Comparison of ENCODE assay signal across 13 cellular contexts in genomic region chr6:17831135-17831534, GRCh38.
A peak's percentile ranks its signal among the peaks of the same experiment; 100 is the strongest.
DNase-seq lines count a peak whose midpoint lies in the region; ATAC-seq and TF ChIP-seq lines count a peak whose summit lies in the region.
"Had no signal": no experiment of that assay in that cellular context is flagged by ENCODE, and none has a peak within 500 bp of the region (broad histone marks: within the 10 kb centered on the region; RNA-seq: fewer than 3 reads in every experiment).

No MANE protein-coding gene starts in this region.

- H3K4me3 Mint-ChIP-seq in endodermal cell = no peak overlapping the region
- no peak overlapping the region for H3K4me3 Mint-ChIP-seq in memory B cell
- no peak overlapping the region for H3K4me3 Mint-ChIP-seq in H9
- H3K4me3 Mint-ChIP-seq: naive B cell had no signal

- no peak overlapping the region for H4K5ac ChIP-seq in IMR-90 (ENCODE audit: low read depth, low read length)
- no peak overlapping the region for H4K5ac ChIP-seq in H9 (ENCODE audit: insufficient read length, low read depth, low read length)

- H3K4ac ChIP-seq in IMR-90 (ENCODE audit: low read depth, low read length) = no peak overlapping the region
- H3K4ac ChIP-seq in H9 (ENCODE audit: low read depth, low read length) = no peak overlapping the region

- H2AK5ac ChIP-seq in IMR-90 (ENCODE audit: low read depth, low read length) (peak overlapping the region; percentile 51; the same call in 1 of the 2 replicates), H9 (ENCODE audit: insufficient read length, low read length) (no peak overlapping the region)

- no peak overlapping the region for H2AK9ac ChIP-seq in IMR-90 (replicated peaks; ENCODE audit: low read depth, low read length, poor library complexity)

- H2AFZ ChIP-seq in IMR-90 (replicated peaks; ENCODE audit: low read length, poor library complexity) (no peak overlapping the region), H9 (ENCODE audit: low read length) (no peak overlapping the region)

- H3K79me1 ChIP-seq in IMR-90 (ENCODE audit: low read depth in 1 of 2, low read length in 2 of 2) = peaks cover 0 to 15% of the 10 kb centered on the region in 2 experiments; a peak in 3 of 4 replicates
- H3K79me1 ChIP-seq in H9 (ENCODE audit: insufficient read depth, low read depth, low read length, poor library complexity, severe bottlenecking) = no peaks in the 10 kb centered on the region

- CTCF ChIA-PET in IMR-90 (lab: Yijun Ruan, JAX) = no interaction called here

- peaks cover 8% of the 10 kb centered on the region for H3K9me1 ChIP-seq in IMR-90 (ENCODE audit: insufficient read depth, low read length)

- H3K4me2 ChIP-seq in IMR-90 (ENCODE audit: low read depth, low read length) = no peak overlapping the region
- H3K4me2 ChIP-seq in H9 (ENCODE audit: insufficient read depth, insufficient read length, low read length) = no peak overlapping the region

- H2BK5ac ChIP-seq in IMR-90 (ENCODE audit: low read depth, low read length, poor library complexity, severe bottlenecking) (no peak overlapping the region), H9 (ENCODE audit: insufficient read length, low read length) (no peak overlapping the region)

- H4K20me1 ChIP-seq in IMR-90 (ENCODE audit: insufficient read depth, low read length) = no peaks in the 10 kb centered on the region
- no peaks in the 10 kb centered on the region for H4K20me1 ChIP-seq in H9 (ENCODE audit: control insufficient read depth, insufficient read depth, insufficient read length)

- TF ChIP-seq RAD21 in IMR-90 (IDR thresholded peaks at IDR 0.05; ENCODE audit: low read length) = no peak

- peaks cover 30% of the 10 kb centered on the region for H3K36me3 ChIP-seq in IMR-90 (ENCODE audit: control insufficient read depth, insufficient read depth, low read length)
- H3K36me3 ChIP-seq in endodermal cell (ENCODE audit: control insufficient read depth, insufficient read depth, low read length) = peaks cover 63% of the 10 kb centered on the region
- H3K36me3 ChIP-seq in uterus = no peaks in the 10 kb centered on the region

- ATAC-seq in IMR-90 (ENCODE audit: low read depth) (no peak), memory B cell (ENCODE audit: low read depth) (no peak), GM21737 (IDR thresholded peaks at IDR 0.05; ENCODE audit: unreplicated experiment) (no peak)

- H3K27me3 ChIP-seq in IMR-90 (ENCODE audit: control insufficient read depth, insufficient read depth, low read length) = no peaks in the 10 kb centered on the region
- no peaks in the 10 kb centered on the region for H3K27me3 ChIP-seq in endodermal cell (ENCODE audit: control insufficient read depth, insufficient read depth, low read length, poor library complexity, severe bottlenecking)
- H3K27me3 ChIP-seq in uterus = no peaks in the 10 kb centered on the region
- H3K27me3 ChIP-seq in H9 (ENCODE audit: insufficient read depth, low read length) = no peaks in the 10 kb centered on the region

- intact Hi-C loops in IMR-90 (cut with micrococcal nuclease) (loop anchor here (5.0 kb wide), 1 partner anchor 291 kb away; the partner anchor contains the start of gene NHLRC1), uterus (cut with DNase I; ENCODE audit: low total_unique reads) (no loop called here)

- H4K91ac ChIP-seq in IMR-90 (ENCODE audit: insufficient read depth, low read depth, low read length) = no peak overlapping the region
- no peak overlapping the region for H4K91ac ChIP-seq in H9 (ENCODE audit: insufficient read length, low read depth, low read length)

- dilution Hi-C loops in IMR-90 (cut with HindIII; ENCODE audit: low sequenced_read_pairs, unreplicated experiment) = no loop called here

- POLR2A ChIA-PET in IMR-90 (lab: Charles Lee; ENCODE audit: unreplicated experiment) = no interaction called here

- no peak for TF ChIP-seq POLR2A in IMR-90 (IDR thresholded peaks at IDR 0.05; ENCODE audit: low read depth, low read length)
- TF ChIP-seq POLR2A in uterus (IDR thresholded peaks at IDR 0.05) = no peak

- H2BK15ac ChIP-seq in IMR-90 (ENCODE audit: low read depth, low read length) = no peak overlapping the region
- no peak overlapping the region for H2BK15ac ChIP-seq in H9 (ENCODE audit: low read depth, low read length)

- H3K27ac ChIP-seq in IMR-90 (ENCODE audit: insufficient read depth, low read length) (no peak overlapping the region), endodermal cell (ENCODE audit: low read depth, low read length) (no peak overlapping the region), uterus (no peak overlapping the region), H9 (ENCODE audit: insufficient read length, low read depth, low read length) (no peak overlapping the region)

- H3K4me1 Mint-ChIP-seq in endodermal cell = peaks cover 6% of the 10 kb centered on the region
- H3K4me1 Mint-ChIP-seq in memory B cell = no peaks in the 10 kb centered on the region
- no peaks in the 10 kb centered on the region for H3K4me1 Mint-ChIP-seq in H9
- H3K4me1 Mint-ChIP-seq: naive B cell had no signal

- no peak overlapping the region for H2BK20ac ChIP-seq in IMR-90 (ENCODE audit: low read depth, low read length)
- no peak overlapping the region for H2BK20ac ChIP-seq in H9 (ENCODE audit: low read depth, low read length, poor library complexity, severe bottlenecking)

- DNase-seq in AG09319 (ENCODE audit: extremely low read depth, low read depth) (peak; percentile 67), IMR-90 (peak; percentile 83), endodermal cell (peak; percentile 18), memory B cell (ENCODE audit: low spot score in 2 of 2) (no peak), NCI-H2107 (lab: John Stamatoyannopoulos, UW) (no peak), uterus (no peak), H9 (no peak)
- DNase-seq: activated naive CD4-positive, alpha-beta T cell treated with Interleukin-2 at 50 U/mL for 16 hours; KBM-7; naive B cell; NCI-H2081; small intestine had no signal

- H3K14ac ChIP-seq in IMR-90 (replicated peaks; ENCODE audit: low read depth, low read length) = peak overlapping the region; percentile 57; the same call in 1 of the 2 replicates
- no peak overlapping the region for H3K14ac ChIP-seq in H9 (ENCODE audit: insufficient read depth, low read length)

- H3K23me2 ChIP-seq in H9 (ENCODE audit: insufficient read length, low read depth, low read length, poor library complexity, severe bottlenecking) = no peaks in the 10 kb centered on the region

- no peak overlapping the region for H3K56ac ChIP-seq in IMR-90 (ENCODE audit: extremely low read depth, insufficient read depth, low read length)
- H3K56ac ChIP-seq in H9 (ENCODE audit: insufficient read length, low read depth, low read length) = no peak overlapping the region

- H3K4me3 ChIP-seq in IMR-90 (ENCODE audit: insufficient read depth, low read depth, low read length) (no peak overlapping the region), endodermal cell (ENCODE audit: low read length) (no peak overlapping the region), uterus (no peak overlapping the region)

- no peaks in the 10 kb centered on the region for H3K27me3 Mint-ChIP-seq in endodermal cell (ENCODE audit: insufficient read depth)
- H3K27me3 Mint-ChIP-seq in memory B cell = no peaks in the 10 kb centered on the region
- H3K27me3 Mint-ChIP-seq in H9 (ENCODE audit: low read depth) = no peaks in the 10 kb centered on the region
- H3K27me3 Mint-ChIP-seq: naive B cell had no signal

- no TSS peak for BruUV-seq in IMR-90 (replicated peaks; lab: Mats Ljungman, UMichigan)

- H3K27ac Mint-ChIP-seq in endodermal cell (no peak overlapping the region), memory B cell (peak overlapping the region; percentile 32), H9 (no peak overlapping the region; a peak in 1 of 7 replicates)

- H4K8ac ChIP-seq in IMR-90 (ENCODE audit: low read depth in 2 of 2, low read length in 2 of 2) (no peak overlapping the region), H9 (replicated peaks; ENCODE audit: insufficient read length, low read depth, low read length) (no peak overlapping the region)

- no peak overlapping the region for H2BK12ac ChIP-seq in H9 (ENCODE audit: insufficient read length, low read depth, low read length)

- TF ChIP-seq CTCF in AG09319 (IDR thresholded peaks at IDR 0.05; ENCODE audit: low read depth, low read length) = no peak
- no peak for TF ChIP-seq CTCF in IMR-90 (conservative IDR thresholded peaks at IDR 0.05; ENCODE audit: low read depth, low read length)
- TF ChIP-seq CTCF in endodermal cell (conservative IDR thresholded peaks at IDR 0.05) = no peak
- TF ChIP-seq CTCF in uterus (IDR thresholded peaks at IDR 0.05) = no peak
- TF ChIP-seq CTCF in H9 (conservative IDR thresholded peaks at IDR 0.05) = no peak

- no peaks in the 10 kb centered on the region for H3K9me3 Mint-ChIP-seq in endodermal cell
- H3K9me3 Mint-ChIP-seq in memory B cell = no peaks in the 10 kb centered on the region
- no peaks in the 10 kb centered on the region for H3K9me3 Mint-ChIP-seq in H9
- H3K9me3 Mint-ChIP-seq: naive B cell had no signal

- H3K36me3 Mint-ChIP-seq in endodermal cell (ENCODE audit: low read depth) = peaks cover 50% of the 10 kb centered on the region
- H3K36me3 Mint-ChIP-seq in memory B cell = peaks cover 19% of the 10 kb centered on the region
- H3K36me3 Mint-ChIP-seq in H9 (ENCODE audit: insufficient read depth in 1 of 3, low read depth in 3 of 3) = peaks cover 14 to 60% (median 57%) of the 10 kb centered on the region in 3 experiments; a peak in 6 of 7 replicates

- H3K4me1 ChIP-seq in IMR-90 (ENCODE audit: control insufficient read depth, insufficient read depth, low read length) (peaks cover 3% of the 10 kb centered on the region), endodermal cell (ENCODE audit: control insufficient read depth, insufficient read depth, low read length) (peaks cover 8% of the 10 kb centered on the region), uterus (no peaks in the 10 kb centered on the region), H9 (ENCODE audit: insufficient read depth, low read length) (no peaks in the 10 kb centered on the region)

- in situ Hi-C loops in IMR-90 (cut with MboI; ENCODE audit: low sequenced_read_pairs) = loop anchor here (10.0 kb wide), 1 partner anchor 154 kb away; the partner anchor contains the start of gene KIF13A

- H2BK120ac ChIP-seq in IMR-90 (ENCODE audit: low read depth, low read length) = no peak overlapping the region
- no peak overlapping the region for H2BK120ac ChIP-seq in H9 (ENCODE audit: low read depth, low read length, poor library complexity, severe bottlenecking)

- WGBS in IMR-90 (ENCODE audit: extremely low coverage in 2 of 2, insufficient read length in 1 of 2), 2 experiments = 40% methylated on average over 1 of the region's 4 CpGs; no CpG with 5 or more reads in 1 of the 2 experiments
- WGBS in endodermal cell (ENCODE audit: insufficient coverage in 1 of 2, insufficient read length in 1 of 2), 2 experiments = 83 to 84% methylated on average over 4 of the region's 4 CpGs
- no CpG with 5 or more reads among the region's 4 CpGs for WGBS in H9 (ENCODE audit: extremely low coverage, insufficient read length, low lambda C conversion rate)

- H3K18ac ChIP-seq in IMR-90 (ENCODE audit: low read depth, low read length) (peak overlapping the region; percentile 53; the same call in 1 of the 2 replicates), H9 (ENCODE audit: insufficient read length, low read depth, low read length) (no peak overlapping the region)

- no peak overlapping the region for H3K23ac ChIP-seq in IMR-90 (ENCODE audit: low read depth, low read length)
- H3K23ac ChIP-seq in H9 (ENCODE audit: insufficient read length, low read depth, low read length) = no peak overlapping the region

- no peak overlapping the region for H3K9ac ChIP-seq in IMR-90 (ENCODE audit: low read depth, low read length)
- H3K9ac ChIP-seq in endodermal cell (ENCODE audit: extremely low read depth, low read length, poor library complexity, severe bottlenecking) = no peak overlapping the region
- no peak overlapping the region for H3K9ac ChIP-seq in H9 (ENCODE audit: extremely low read depth, insufficient read length, low read length)

- no peaks in the 10 kb centered on the region for H3K9me3 ChIP-seq in IMR-90 (ENCODE audit: control insufficient read depth, insufficient read depth, low read length)
- no peaks in the 10 kb centered on the region for H3K9me3 ChIP-seq in endodermal cell (ENCODE audit: control insufficient read depth, low read length)
- no peaks in the 10 kb centered on the region for H3K9me3 ChIP-seq in uterus
- no peaks in the 10 kb centered on the region for H3K9me3 ChIP-seq in H9 (ENCODE audit: control insufficient read depth, low read depth, low read length)

- no peaks in the 10 kb centered on the region for H3K79me2 ChIP-seq in H9 (ENCODE audit: insufficient read depth, low read length)

- no peak overlapping the region for H3T11ph ChIP-seq in H9 (ENCODE audit: low read length)

Comparison
In these comparisons a context has a peak if more than half of its experiments do, and no peak if none do; other contexts are left out.
1. DNase-seq: peak in AG09319 (single experiment), IMR-90 (single experiment) and endodermal cell (single experiment); none in memory B cell (0 of 2), NCI-H2107 (single experiment), uterus (0 of 2) and H9 (single experiment).